ENCODE assay signal across 8 cellular contexts in genomic region chrX:45771114-45771513, GRCh38.
A peak's percentile ranks its signal among the peaks of the same experiment; 100 is the strongest.
DNase-seq lines count a peak whose midpoint lies in the region; ATAC-seq, FAIRE-seq and TF ChIP-seq lines count a peak whose summit lies in the region.

No MANE protein-coding gene starts in this region.

- no peaks in the 10 kb centered on the region for H3K9me3 ChIP-seq in SK-N-SH
- no peaks in the 10 kb centered on the region for H3K9me3 ChIP-seq in sigmoid colon

- H3K36me3 ChIP-seq in SK-N-SH (replicated peaks in 1 of 2; ENCODE audit: control insufficient read depth in 1 of 2, insufficient read depth in 2 of 2, low read length in 1 of 2) (peaks cover 31 to 39% of the 10 kb centered on the region in 2 experiments), sigmoid colon (no peaks in the 10 kb centered on the region)

- peak overlapping the region; percentile 72 for H3K4me2 ChIP-seq in SK-N-SH

- TF ChIP-seq RAD21 in SK-N-SH (IDR thresholded peaks at IDR 0.05; ENCODE audit: low read length), result no peak

- no peak for TF ChIP-seq CTCF in SK-N-SH (IDR thresholded peaks at IDR 0.05)
- TF ChIP-seq CTCF in sigmoid colon (IDR thresholded peaks at IDR 0.05), result no peak

- H3K27ac ChIP-seq in SK-N-SH (ENCODE audit: low read depth in 2 of 2, low read length in 1 of 2), result peak overlapping the region; percentile 87 to 96
- H3K27ac ChIP-seq in sigmoid colon, result peak overlapping the region; percentile 66 to 76 (median 72)

- no peaks in the 10 kb centered on the region for H3K27me3 ChIP-seq in SK-N-SH (ENCODE audit: insufficient read depth)
- H3K27me3 ChIP-seq in sigmoid colon, result no peaks in the 10 kb centered on the region

- peaks cover 95% of the 10 kb centered on the region for H3K79me2 ChIP-seq in SK-N-SH (ENCODE audit: insufficient read depth)

- POLR2A ChIA-PET in SK-N-SH (lab: Yijun Ruan, JAX), result interaction anchor here (0.6 kb wide), 1 partner anchor 28 kb away, joined by 3 read pairs; no protein-coding TSS in a partner anchor

- ATAC-seq in GM18505 (IDR thresholded peaks at IDR 0.05; ENCODE audit: unreplicated experiment), result no peak
- ATAC-seq in HG02798 (IDR thresholded peaks at IDR 0.05; ENCODE audit: poor library complexity, unreplicated experiment), result no peak
- no peak for ATAC-seq in HG03457 (IDR thresholded peaks at IDR 0.05; ENCODE audit: unreplicated experiment)

- DNase-seq in GM12891 (ENCODE audit: insufficient read length, low spot score) (no peak), SK-N-SH (no peak), fibroblast of peridontal ligament (ENCODE audit: extremely low read depth) (peak; percentile 89), sigmoid colon (peak; percentile 77), NCI-H2029 treated with DMSO at 0.1 percent for 48 hours (lab: John Stamatoyannopoulos, UW) (no peak)

- H3K4me1 ChIP-seq in SK-N-SH (ENCODE audit: control insufficient read depth in 1 of 2, insufficient read depth in 2 of 2, low read depth in 1 of 2, low read length in 1 of 2), result peaks cover 0 to 33% of the 10 kb centered on the region in 2 experiments
- H3K4me1 ChIP-seq in sigmoid colon, result peaks cover 0 to 9% (median 3%) of the 10 kb centered on the region in 4 donors

- peak overlapping the region; percentile 99 for H3K9ac ChIP-seq in SK-N-SH

- no peak for TF ChIP-seq POLR2A in GM12891 (IDR thresholded peaks at IDR 0.05; ENCODE audit: low read depth, low read length)
- TF ChIP-seq POLR2A in sigmoid colon (IDR thresholded peaks at IDR 0.05), result peak in 1 of 2 donors; percentile 13
- no peak for TF ChIP-seq POLR2A in GM18505 (IDR thresholded peaks at IDR 0.05; ENCODE audit: borderline replicate concordance, extremely low read depth, insufficient read depth, insufficient read length)

- H3K4me3 ChIP-seq in SK-N-SH (ENCODE audit: low read depth in 2 of 2, low read length in 1 of 2) (peak overlapping the region; percentile 61 to 69; a peak in 3 of 4 replicates), sigmoid colon (peak overlapping the region; percentile 28 to 47 (median 42))

- H4K20me1 ChIP-seq in SK-N-SH (ENCODE audit: insufficient read depth), result peaks cover 34% of the 10 kb centered on the region; the same call in 1 of the 2 replicates

- peaks cover 81% of the 10 kb centered on the region for H3F3A ChIP-seq in SK-N-SH (replicated peaks; ENCODE audit: insufficient read depth)

- intact Hi-C loops in sigmoid colon (cut with DNase I), result loop anchor here (5.0 kb wide), 1 partner anchor 259 kb away; no protein-coding TSS in a partner anchor

- no peak overlapping the region for H2AFZ ChIP-seq in SK-N-SH (ENCODE audit: low read depth)

- FAIRE-seq in GM12891 (lab: Jason Lieb, UNC), result peak; percentile 86

- H3K9me2 ChIP-seq in SK-N-SH, result no peaks in the 10 kb centered on the region

- CTCF ChIA-PET in SK-N-SH (lab: Yijun Ruan, JAX), result no interaction called here

- 2% methylated on average over 6 of the region's 6 CpGs for WGBS in SK-N-SH (ENCODE audit: low lambda C conversion rate)
- WGBS in sigmoid colon, 2 donors, result 3 to 16% methylated on average over 6 of the region's 6 CpGs

- TF ChIP-seq EP300 in SK-N-SH (IDR thresholded peaks at IDR 0.05; ENCODE audit: borderline replicate concordance in 1 of 2, low read depth in 1 of 2, low read length in 1 of 2) (peak; percentile 21 to 84; a peak in 2 of 4 replicates), sigmoid colon (IDR thresholded peaks at IDR 0.05) (no peak)

TF ChIP-seq in GM12891, 5 proteins besides CTCF, POLR2A, EP300 and RAD21:
- TF ChIP-seq POU2F2 (IDR thresholded peaks at IDR 0.05; ENCODE audit: low read depth, low read length) (no peak), POLR2AphosphoS5 (IDR thresholded peaks at IDR 0.05; ENCODE audit: low read depth, low read length) (no peak), PAX5 (IDR thresholded peaks at IDR 0.05; ENCODE audit: insufficient read depth, low read length, severe bottlenecking) (no peak), SPI1 (IDR thresholded peaks at IDR 0.05; ENCODE audit: low read depth, low read length) (no peak), TAF1 (IDR thresholded peaks at IDR 0.05; ENCODE audit: low read depth, low read length) (no peak)

TF ChIP-seq in SK-N-SH, 30 proteins besides CTCF, POLR2A, EP300 and RAD21 (continues in another document):
- 0 out of 2 replicates have a peak, but pooled peaks have one; percentile 39 for TF ChIP-seq FOXM1 (IDR thresholded peaks at IDR 0.05; ENCODE audit: low read depth)
- no peak for TF ChIP-seq ELF1 (IDR thresholded peaks at IDR 0.05)
- TF ChIP-seq TCF12 (IDR thresholded peaks at IDR 0.05), result peak; percentile 86
- peak; percentile 96 for TF ChIP-seq TAF1 (IDR thresholded peaks at IDR 0.05; ENCODE audit: borderline replicate concordance, low read depth, low read length)
- TF ChIP-seq JUND (IDR thresholded peaks at IDR 0.05), result peak; percentile 97
- TF ChIP-seq RCOR1 (IDR thresholded peaks at IDR 0.05; ENCODE audit: low read length), result no peak
- 0 out of 2 replicates have a peak, but pooled peaks have one; percentile 9 for TF ChIP-seq SMC3 (IDR thresholded peaks at IDR 0.05; ENCODE audit: low read depth, low read length)
- no peak for TF ChIP-seq IRF3 (IDR thresholded peaks at IDR 0.05; ENCODE audit: low read depth, low read length)
- TF ChIP-seq TEAD4 (IDR thresholded peaks at IDR 0.05; ENCODE audit: borderline replicate concordance, insufficient read depth), result peak; percentile 85
- TF ChIP-seq NRF1 (IDR thresholded peaks at IDR 0.05; ENCODE audit: low read depth, low read length), result no peak
- peak; percentile 96 for TF ChIP-seq PBX3 (IDR thresholded peaks at IDR 0.05)
- TF ChIP-seq REST (IDR thresholded peaks at IDR 0.05; ENCODE audit: low read depth, low read length), result peak; percentile 79
- TF ChIP-seq MAX (IDR thresholded peaks at IDR 0.05; ENCODE audit: low read depth), result peak; percentile 93
- peak; percentile 49; the same call in 1 of the 2 replicates for TF ChIP-seq MEF2A (IDR thresholded peaks at IDR 0.05; ENCODE audit: borderline replicate concordance, low read depth)
- TF ChIP-seq FOSL2 (IDR thresholded peaks at IDR 0.05; ENCODE audit: borderline replicate concordance, low read depth), result peak; percentile 96
- TF ChIP-seq USF1 (IDR thresholded peaks at IDR 0.05; ENCODE audit: borderline replicate concordance, low read depth), result no peak
- no peak for TF ChIP-seq GABPA (IDR thresholded peaks at IDR 0.05; ENCODE audit: low read depth)
- TF ChIP-seq SIN3A (IDR thresholded peaks at IDR 0.05; ENCODE audit: borderline replicate concordance, low read depth, low read length), result peak; percentile 98
- TF ChIP-seq NFIC (IDR thresholded peaks at IDR 0.05; ENCODE audit: borderline replicate concordance), result peak; percentile 62; the same call in 1 of the 2 replicates
- peak; percentile 12; the same call in 1 of the 2 replicates for TF ChIP-seq YY1 (IDR thresholded peaks at IDR 0.05; ENCODE audit: low read depth)

Comparison
In these comparisons a context has a peak if more than half of its experiments do, and no peak if none do; other contexts are left out.
1. DNase-seq: peak in fibroblast of peridontal ligament (single experiment) and sigmoid colon (single experiment); none in GM12891 (single experiment), SK-N-SH (single experiment) and NCI-H2029 treated with DMSO at 0.1 percent for 48 hours (single experiment).